In genomic region chr17:412211-413015, GRCh38 we compare ENCODE assay signal across 8 cellular contexts. TPM values are rescaled to one million over a fixed set of nuclear protein-coding genes. Genes with fewer than 3 reads are reported as not detected.
A peak's percentile ranks its signal among the peaks of the same experiment; 100 is the strongest.
DNase-seq lines count a peak whose midpoint lies in the region; ATAC-seq and TF ChIP-seq lines count a peak whose summit lies in the region.

No MANE protein-coding gene starts in this region.

- H3K36me3 ChIP-seq in adipocyte (ENCODE audit: control insufficient read depth, insufficient read depth, low read length, severe bottlenecking) = peaks cover 6% of the 10 kb centered on the region
- no peaks in the 10 kb centered on the region for H3K36me3 ChIP-seq in hepatocyte (replicated peaks; ENCODE audit: insufficient read depth, low read depth)

- peak overlapping the region; percentile 61 for H3K9ac ChIP-seq in adipocyte (ENCODE audit: low read length)

- peak; percentile 86 for TF ChIP-seq CTCF in hepatocyte (IDR thresholded peaks at IDR 0.05; ENCODE audit: poor library complexity)

- H4K20me1 ChIP-seq in hepatocyte (ENCODE audit: insufficient read depth, poor library complexity, severe bottlenecking) = no peaks in the 10 kb centered on the region

- H3K9me3 ChIP-seq in adipocyte (ENCODE audit: control insufficient read depth, low read length) (no peaks in the 10 kb centered on the region), hepatocyte (ENCODE audit: low read depth) (no peaks in the 10 kb centered on the region)

- H3K4me2 ChIP-seq in hepatocyte = no peak overlapping the region

- H3K4me3 ChIP-seq in Jurkat, Clone E6-1 (ENCODE audit: low read length) = peak overlapping the region; percentile 34; the same call in 1 of the 2 replicates
- H3K4me3 ChIP-seq in adipocyte (ENCODE audit: low read length) (no peak overlapping the region), hepatocyte (no peak overlapping the region)

- H2AFZ ChIP-seq in hepatocyte = no peak overlapping the region

- H3K79me2 ChIP-seq in hepatocyte = no peaks in the 10 kb centered on the region

- WGBS in hepatocyte (ENCODE audit: low lambda C conversion rate, missing lambda C conversion rate) = 71% methylated on average over 15 of the region's 15 CpGs

- H3K27me3 ChIP-seq in adipocyte (replicated peaks; ENCODE audit: control insufficient read depth, insufficient read depth, low read length) (no peaks in the 10 kb centered on the region), hepatocyte (no peaks in the 10 kb centered on the region)

- DNase-seq in ELF-1 (ENCODE audit: low read depth, low spot score) (peak; percentile 31), adipocyte (ENCODE audit: low read depth) (peak; percentile 90), hepatocyte (ENCODE audit: low spot score) (peak; percentile 78), smooth muscle cell of the brain vasculature (ENCODE audit: low read depth, low spot score) (peak; percentile 23), islet precursor cell (no peak)
- peak; percentile 81 for DNase-seq in Jurkat, Clone E6-1 (ENCODE audit: low read depth, low spot score)

- no peaks in the 10 kb centered on the region for H3K9me2 ChIP-seq in hepatocyte (replicated peaks; ENCODE audit: insufficient read depth)

- H3K27ac ChIP-seq in hepatocyte = no peak overlapping the region

- H3K4me1 ChIP-seq in adipocyte (ENCODE audit: control insufficient read depth, insufficient read depth, low read length) (peaks cover 24% of the 10 kb centered on the region), hepatocyte (ENCODE audit: insufficient read depth) (peaks cover 4% of the 10 kb centered on the region)

- ATAC-seq in SK-N-SH treated with all-trans-retinoic acid at 6 μM for 48 hours (peak; percentile 43), HG02798 (IDR thresholded peaks at IDR 0.05; ENCODE audit: poor library complexity, unreplicated experiment) (no peak)

TF ChIP-seq in SK-N-SH treated with all-trans-retinoic acid at 6 μM for 48 hours, 23 proteins besides CTCF, POLR2A, EP300 and RAD21:
- TF ChIP-seq BACH2 (CRISPR knock-in tag; IDR thresholded peaks at IDR 0.05; ENCODE audit: borderline replicate concordance) (no peak), ZNF565 (CRISPR knock-in tag; conservative IDR thresholded peaks at IDR 0.05; ENCODE audit: low read depth) (no peak), ZNF8 (CRISPR knock-in tag; IDR thresholded peaks at IDR 0.05) (no peak), PPARA (CRISPR knock-in tag; IDR thresholded peaks at IDR 0.05; ENCODE audit: borderline replicate concordance) (no peak)
- TF ChIP-seq, protein P1, sequence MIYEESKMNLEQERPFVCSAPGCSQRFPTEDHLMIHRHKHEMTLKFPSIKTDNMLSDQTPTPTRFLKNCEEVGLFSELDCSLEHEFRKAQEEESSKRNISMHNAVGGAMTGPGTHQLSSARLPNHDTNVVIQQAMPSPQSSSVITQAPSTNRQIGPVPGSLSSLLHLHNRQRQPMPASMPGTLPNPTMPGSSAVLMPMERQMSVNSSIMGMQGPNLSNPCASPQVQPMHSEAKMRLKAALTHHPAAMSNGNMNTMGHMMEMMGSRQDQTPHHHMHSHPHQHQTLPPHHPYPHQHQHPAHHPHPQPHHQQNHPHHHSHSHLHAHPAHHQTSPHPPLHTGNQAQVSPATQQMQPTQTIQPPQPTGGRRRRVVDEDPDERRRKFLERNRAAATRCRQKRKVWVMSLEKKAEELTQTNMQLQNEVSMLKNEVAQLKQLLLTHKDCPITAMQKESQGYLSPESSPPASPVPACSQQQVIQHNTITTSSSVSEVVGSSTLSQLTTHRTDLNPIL (CRISPR knock-in tag; IDR thresholded peaks at IDR 0.05; ENCODE audit: low read depth) = no peak

RNA-seq across cellular contexts. Expression of gene RFLNB, which starts 33.3 kb away (rescaled TPM):
- 24.5 TPM for polyA plus RNA-seq in Jurkat, Clone E6-1 (2012; ENCODE audit: insufficient read depth, insufficient read length)
- total RNA-seq in hepatocyte = 23.7 and 27.9 TPM in 2 replicates
- polyA plus RNA-seq in hepatocyte = 18.1 and 21.2 TPM in 2 replicates

RNA-seq across cellular contexts. Expression of gene RPH3AL, which starts 59.8 kb away (rescaled TPM):
- 6.2 TPM for polyA plus RNA-seq in Jurkat, Clone E6-1 (2012; ENCODE audit: insufficient read depth, insufficient read length)
- total RNA-seq in hepatocyte = 7.0 and 10.2 TPM in 2 replicates
- polyA plus RNA-seq in hepatocyte = 7.6 and 12.0 TPM in 2 replicates
